Comparison of ENCODE assay signal across 14 cellular contexts in the genomic region with DNA sequence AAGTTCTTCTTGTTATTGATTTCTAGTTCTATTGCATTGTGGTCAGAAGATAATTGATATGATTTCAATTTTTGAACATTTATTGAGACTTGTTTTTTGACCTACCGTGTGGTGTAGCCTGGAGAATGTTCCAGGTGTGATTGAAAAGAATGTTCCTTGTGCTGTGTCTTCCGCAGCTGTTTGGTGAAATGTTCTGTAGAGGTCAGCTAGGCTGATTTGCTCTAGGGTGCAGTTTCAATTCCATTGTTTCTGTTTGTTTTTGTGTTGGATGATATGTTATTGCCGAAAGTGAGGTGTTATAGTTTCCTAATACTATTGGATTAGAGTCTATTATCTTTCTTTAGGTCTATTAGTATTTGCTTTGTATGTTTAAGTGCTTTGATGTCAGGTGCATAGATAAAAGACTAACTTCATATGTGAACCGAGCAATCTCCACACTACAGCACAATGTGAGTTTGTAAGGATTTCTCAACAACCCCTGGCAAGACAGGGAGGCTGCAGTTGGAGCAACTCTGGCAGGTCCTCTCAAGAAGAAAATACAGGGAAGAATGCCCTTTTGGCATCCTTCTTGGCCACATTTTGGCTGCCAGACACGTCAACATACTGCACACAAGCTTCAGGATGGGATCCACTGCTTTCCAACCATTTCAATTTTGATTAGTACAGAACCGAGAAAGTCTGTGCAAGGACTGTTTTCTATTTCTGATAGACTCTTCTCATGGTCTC.
DNase-seq lines count a peak whose midpoint lies in the region; ATAC-seq and TF ChIP-seq lines count a peak whose summit lies in the region.
"Had no signal": no experiment of that assay in that cellular context is flagged by ENCODE, and none has a peak within 500 bp of the region (broad histone marks: within the 10 kb centered on the region; RNA-seq: fewer than 3 reads in every experiment).

No MANE protein-coding gene starts in this region.

- DNase-seq in MM.1S (no peak), RPMI8226 (peak; percentile 73), fibroblast of gingiva (ENCODE audit: low read depth) (peak; percentile 1)
- DNase-seq in activated CD4-positive, alpha-beta T cell treated with anti-CD3 and anti-CD28 coated beads for 4 hours, result no peak
- DNase-seq: C1 segment of cervical spinal cord; Caco-2; CD8-positive, alpha-beta T cell; DMS153; DND-41; H9 had no signal

- no peak overlapping the region for H3K9ac ChIP-seq in MM.1S (ENCODE audit: low read length)

- no peaks in the 10 kb centered on the region for H3K9me3 ChIP-seq in MM.1S (replicated peaks; ENCODE audit: insufficient read depth, low read length)
- H3K9me3 ChIP-seq: Caco-2 had no signal

- H3K4me3 ChIP-seq in MM.1S (ENCODE audit: low read length), result peak overlapping the region; percentile 1; the same call in 1 of the 2 replicates
- H3K4me3 ChIP-seq: GM23338 had no signal

- no peaks in the 10 kb centered on the region for H3K4me1 ChIP-seq in MM.1S (ENCODE audit: low read length)
- H3K4me1 ChIP-seq: Caco-2 had no signal

- H4K20me1 ChIP-seq in MM.1S (ENCODE audit: insufficient read depth, low read length), result no peaks in the 10 kb centered on the region

- no peak overlapping the region for H2AFZ ChIP-seq in MM.1S (ENCODE audit: low read length)
- H2AFZ ChIP-seq: GM23338 had no signal

- no peaks in the 10 kb centered on the region for H3K9me2 ChIP-seq in MM.1S (replicated peaks; ENCODE audit: insufficient read depth, low read length)

- H3F3A ChIP-seq in MM.1S (ENCODE audit: insufficient read depth, low read length), result no peaks in the 10 kb centered on the region

- ATAC-seq in GM18868 (IDR thresholded peaks at IDR 0.05; ENCODE audit: unreplicated experiment) (no peak), GM18519 (IDR thresholded peaks at IDR 0.05; ENCODE audit: low FRiP score, unreplicated experiment) (no peak)
- ATAC-seq: CD8-positive, alpha-beta T cell; GM23338; HCT116 had no signal

- no peaks in the 10 kb centered on the region for H3K27me3 ChIP-seq in MM.1S (replicated peaks; ENCODE audit: insufficient read depth, low read length)

- no peaks in the 10 kb centered on the region for H3K79me2 ChIP-seq in MM.1S (ENCODE audit: low read length)

- peak overlapping the region; percentile 16; the same call in 1 of the 2 replicates for H3K27ac ChIP-seq in MM.1S (ENCODE audit: low read length)

- H3K4me2 ChIP-seq in MM.1S (ENCODE audit: low read depth, low read length), result peak overlapping the region; percentile 24; the same call in 1 of the 2 replicates
- H3K4me2 ChIP-seq: GM23338 had no signal

- TF ChIP-seq CTCF in MM.1S (IDR thresholded peaks at IDR 0.05; ENCODE audit: low read length), result no peak

- no peaks in the 10 kb centered on the region for H3K36me3 ChIP-seq in MM.1S (replicated peaks; ENCODE audit: insufficient read depth, low read length)

Comparison
In these comparisons a context has a peak if more than half of its experiments do, and no peak if none do; other contexts are left out.
1. DNase-seq: peak in RPMI8226 (single experiment) and fibroblast of gingiva (single experiment); none in MM.1S (single experiment) and activated CD4-positive, alpha-beta T cell treated with anti-CD3 and anti-CD28 coated beads for 4 hours (0 of 2).